ENCODE assay signal across 1 cellular context in the genomic region with DNA sequence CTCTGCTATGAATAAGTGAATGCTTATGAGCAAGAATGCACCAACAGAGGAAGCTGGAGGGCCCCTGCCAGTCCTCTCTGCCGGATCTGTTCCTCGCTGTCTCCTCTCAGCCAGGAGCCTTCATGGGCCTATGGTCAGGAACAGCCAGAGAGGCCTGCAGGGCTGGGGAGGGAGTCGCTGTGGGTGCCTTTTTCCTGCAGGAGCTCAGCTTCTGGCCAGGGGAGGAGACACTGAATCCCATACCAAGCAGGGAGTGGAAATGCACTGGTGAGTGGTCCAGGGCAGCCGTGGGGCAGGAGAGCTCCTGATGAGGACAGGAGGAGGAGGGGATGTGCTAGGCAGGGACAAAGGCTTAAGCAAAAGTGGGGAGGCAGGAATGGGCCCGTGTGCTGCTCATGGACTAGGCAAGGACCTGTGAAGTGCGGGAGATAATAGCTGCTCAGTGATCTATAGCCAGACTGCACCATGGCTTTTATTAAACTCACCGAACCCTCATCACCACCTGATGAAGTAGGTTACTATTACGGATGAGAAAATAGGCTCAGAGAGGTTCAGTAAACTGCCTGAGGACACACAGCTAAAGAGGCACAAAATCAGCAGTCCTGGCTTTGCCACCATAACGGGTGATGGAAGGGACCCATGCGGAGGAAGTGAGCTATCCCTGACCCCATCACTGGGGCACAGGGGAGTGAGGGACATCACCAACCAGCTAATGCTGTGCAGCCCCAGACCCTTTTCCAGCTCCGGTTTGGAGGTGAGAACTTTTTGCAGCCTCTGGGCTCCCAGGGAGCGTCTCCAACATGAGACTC.
TF ChIP-seq lines count a peak whose summit lies in the region.

No MANE protein-coding gene starts in this region.

TF ChIP-seq in K562, 482 proteins besides CTCF, POLR2A, EP300 and RAD21:
- TF ChIP-seq SMC3 (conservative IDR thresholded peaks at IDR 0.05; ENCODE audit: insufficient read depth, low read depth, low read length) (no peak), CCAR2 (IDR thresholded peaks at IDR 0.05; ENCODE audit: low read depth, low read length) (no peak), CBX5 (IDR thresholded peaks at IDR 0.05; ENCODE audit: borderline replicate concordance, low read depth) (no peak), TRIM24 (IDR thresholded peaks at IDR 0.05) (no peak), BDP1 (IDR thresholded peaks at IDR 0.05; ENCODE audit: insufficient read depth, insufficient read length) (no peak), EGR1 (conservative IDR thresholded peaks at IDR 0.05) (no peak), CSDE1 (IDR thresholded peaks at IDR 0.05) (no peak), KDM1A (IDR thresholded peaks at IDR 0.05) (peak; percentile 30 to 41; a peak in 1 of 4 replicates), BRF1 (IDR thresholded peaks at IDR 0.05; ENCODE audit: borderline replicate concordance, extremely low read depth, insufficient read length) (no peak), EHMT2 (IDR thresholded peaks at IDR 0.05) (no peak), ZBTB8A (IDR thresholded peaks at IDR 0.05; ENCODE audit: partially characterized antibody) (no peak), RNF2 (IDR thresholded peaks at IDR 0.05) (no peak), HMG20A (CRISPR knock-in tag; conservative IDR thresholded peaks at IDR 0.05) (no peak), NR1H2 (CRISPR knock-in tag; IDR thresholded peaks at IDR 0.05) (no peak), NR4A1 (CRISPR knock-in tag; IDR thresholded peaks at IDR 0.05) (no peak), NR4A1 (tag; IDR thresholded peaks at IDR 0.05) (no peak), CTBP1 (IDR thresholded peaks at IDR 0.05; ENCODE audit: borderline replicate concordance) (no peak), BCOR (IDR thresholded peaks at IDR 0.05) (peak; percentile 79), POLR2H (tag; IDR thresholded peaks at IDR 0.05; ENCODE audit: low read depth) (no peak), ZFP36 (IDR thresholded peaks at IDR 0.05; ENCODE audit: low read depth, low read length, partially characterized antibody) (peak; percentile 72), RBM25 (IDR thresholded peaks at IDR 0.05; ENCODE audit: low read depth, low read length, severe bottlenecking) (peak; percentile 79)
- TF ChIP-seq, protein P1, sequence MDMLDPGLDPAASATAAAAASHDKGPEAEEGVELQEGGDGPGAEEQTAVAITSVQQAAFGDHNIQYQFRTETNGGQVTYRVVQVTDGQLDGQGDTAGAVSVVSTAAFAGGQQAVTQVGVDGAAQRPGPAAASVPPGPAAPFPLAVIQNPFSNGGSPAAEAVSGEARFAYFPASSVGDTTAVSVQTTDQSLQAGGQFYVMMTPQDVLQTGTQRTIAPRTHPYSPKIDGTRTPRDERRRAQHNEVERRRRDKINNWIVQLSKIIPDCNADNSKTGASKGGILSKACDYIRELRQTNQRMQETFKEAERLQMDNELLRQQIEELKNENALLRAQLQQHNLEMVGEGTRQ (CRISPR knock-in tag; IDR thresholded peaks at IDR 0.05): no peak
- TF ChIP-seq, protein P2, sequence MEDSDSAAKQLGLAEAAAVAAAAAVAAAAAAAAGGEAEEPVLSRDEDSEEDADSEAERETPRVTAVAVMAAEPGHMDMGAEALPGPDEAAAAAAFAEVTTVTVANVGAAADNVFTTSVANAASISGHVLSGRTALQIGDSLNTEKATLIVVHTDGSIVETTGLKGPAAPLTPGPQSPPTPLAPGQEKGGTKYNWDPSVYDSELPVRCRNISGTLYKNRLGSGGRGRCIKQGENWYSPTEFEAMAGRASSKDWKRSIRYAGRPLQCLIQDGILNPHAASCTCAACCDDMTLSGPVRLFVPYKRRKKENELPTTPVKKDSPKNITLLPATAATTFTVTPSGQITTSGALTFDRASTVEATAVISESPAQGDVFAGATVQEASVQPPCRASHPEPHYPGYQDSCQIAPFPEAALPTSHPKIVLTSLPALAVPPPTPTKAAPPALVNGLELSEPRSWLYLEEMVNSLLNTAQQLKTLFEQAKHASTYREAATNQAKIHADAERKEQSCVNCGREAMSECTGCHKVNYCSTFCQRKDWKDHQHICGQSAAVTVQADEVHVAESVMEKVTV (CRISPR knock-in tag; IDR thresholded peaks at IDR 0.05): no peak
- TF ChIP-seq, protein P3, sequence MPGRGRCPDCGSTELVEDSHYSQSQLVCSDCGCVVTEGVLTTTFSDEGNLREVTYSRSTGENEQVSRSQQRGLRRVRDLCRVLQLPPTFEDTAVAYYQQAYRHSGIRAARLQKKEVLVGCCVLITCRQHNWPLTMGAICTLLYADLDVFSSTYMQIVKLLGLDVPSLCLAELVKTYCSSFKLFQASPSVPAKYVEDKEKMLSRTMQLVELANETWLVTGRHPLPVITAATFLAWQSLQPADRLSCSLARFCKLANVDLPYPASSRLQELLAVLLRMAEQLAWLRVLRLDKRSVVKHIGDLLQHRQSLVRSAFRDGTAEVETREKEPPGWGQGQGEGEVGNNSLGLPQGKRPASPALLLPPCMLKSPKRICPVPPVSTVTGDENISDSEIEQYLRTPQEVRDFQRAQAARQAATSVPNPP (IDR thresholded peaks at IDR 0.05; ENCODE audit: borderline replicate concordance, insufficient read depth, insufficient read length): no peak
- TF ChIP-seq, protein P4, sequence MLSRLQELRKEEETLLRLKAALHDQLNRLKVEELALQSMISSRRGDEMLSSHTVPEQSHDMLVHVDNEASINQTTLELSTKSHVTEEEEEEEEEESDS (CRISPR knock-in tag; IDR thresholded peaks at IDR 0.05): no peak
